Comparison of ENCODE assay signal across 16 cellular contexts in genomic region chr19:21410166-21410565, GRCh38. TPM values are rescaled to one million over a fixed set of nuclear protein-coding genes. Genes with fewer than 3 reads are reported as not detected.
A peak's percentile ranks its signal among the peaks of the same experiment; 100 is the strongest.
DNase-seq lines count a peak whose midpoint lies in the region; ATAC-seq, FAIRE-seq and TF ChIP-seq lines count a peak whose summit lies in the region.
"Had no signal": no experiment of that assay in that cellular context is flagged by ENCODE, and none has a peak within 500 bp of the region (broad histone marks: within the 10 kb centered on the region; RNA-seq: fewer than 3 reads in every experiment).

No MANE protein-coding gene starts in this region.

- H3K4me3 Mint-ChIP-seq in endothelial cell (ENCODE audit: unreplicated experiment): peak overlapping the region; percentile 31
- H3K4me3 Mint-ChIP-seq: B cell; CD8-positive, alpha-beta T cell; H9 had no signal

- DNase-seq in endothelial cell (ENCODE audit: low spot score) (no peak), small intestine (no peak), MG63 (no peak)
- DNase-seq: 8988T; Calu3; CD8-positive, alpha-beta T cell; DMS79 treated with DMSO at 0.1 percent for 48 hours; GOT3; H9 had no signal

- peaks cover 9% of the 10 kb centered on the region for H3K9me3 Mint-ChIP-seq in endothelial cell (ENCODE audit: unreplicated experiment)

- ATAC-seq in HG03159 (IDR thresholded peaks at IDR 0.05; ENCODE audit: unreplicated experiment): no peak
- ATAC-seq in HG03378 (IDR thresholded peaks at IDR 0.05; ENCODE audit: unreplicated experiment): no peak
- ATAC-seq: CD8-positive, alpha-beta T cell; GM12878 had no signal

- TF ChIP-seq CTCF in endothelial cell (IDR thresholded peaks at IDR 0.05; ENCODE audit: unreplicated experiment): no peak

- 81 to 87% (median 85%) methylated on average over 1 of the region's 1 CpG for WGBS in small intestine, 3 donors

- H3K4me1 Mint-ChIP-seq in endothelial cell (ENCODE audit: unreplicated experiment): no peaks in the 10 kb centered on the region
- H3K4me1 Mint-ChIP-seq: B cell had no signal

- no peaks in the 10 kb centered on the region for H3K27me3 ChIP-seq in small intestine (ENCODE audit: control insufficient read depth in 2 of 2, insufficient read depth in 2 of 2, low read length in 2 of 2)
- no peaks in the 10 kb centered on the region for H3K27me3 ChIP-seq in MG63
- H3K27me3 ChIP-seq: BLaER1 treated with 17β-estradiol and CSF1 and Interleukin-3, amounts not matched to agents 10 nM and 100 nM had no signal

- no peak overlapping the region for H3K27ac Mint-ChIP-seq in endothelial cell (ENCODE audit: unreplicated experiment)
- H3K27ac Mint-ChIP-seq: B cell; CD8-positive, alpha-beta T cell; H9 had no signal

- H3K4me1 ChIP-seq in small intestine (ENCODE audit: control insufficient read depth in 2 of 2, insufficient read depth in 1 of 2, low read depth in 1 of 2, low read length in 1 of 2): no peaks in the 10 kb centered on the region
- H3K4me1 ChIP-seq: BLaER1 treated with 17β-estradiol and CSF1 and Interleukin-3, amounts not matched to agents 10 nM and 100 nM had no signal

- H3K36me3 ChIP-seq in small intestine (ENCODE audit: control insufficient read depth in 2 of 2, insufficient read depth in 2 of 2, low read length in 2 of 2) (peaks cover 7 to 19% of the 10 kb centered on the region in 2 donors), MG63 (peaks cover 2% of the 10 kb centered on the region)

- FAIRE-seq in A204.1 (lab: Jason Lieb, UNC): peak; percentile 3
- peak; percentile 43 for FAIRE-seq in TTC549 (lab: Jason Lieb, UNC)
- FAIRE-seq in small intestine (lab: Jason Lieb, UNC): peak; percentile 47
- FAIRE-seq: GM12878 had no signal

- H3K4me3 ChIP-seq in small intestine (ENCODE audit: low read depth in 1 of 2, low read length in 2 of 2): no peak overlapping the region
- no peak overlapping the region for H3K4me3 ChIP-seq in MG63
- H3K4me3 ChIP-seq: BLaER1 treated with 17β-estradiol and CSF1 and Interleukin-3, amounts not matched to agents 10 nM and 100 nM; GM12878 had no signal

- no peak overlapping the region for H3K27ac ChIP-seq in small intestine (ENCODE audit: low read depth in 1 of 2, low read length in 1 of 2)
- H3K27ac ChIP-seq: BLaER1 treated with 17β-estradiol and CSF1 and Interleukin-3, amounts not matched to agents 10 nM and 100 nM had no signal

- H3K36me3 Mint-ChIP-seq in endothelial cell (ENCODE audit: low read depth, unreplicated experiment): peaks cover 72% of the 10 kb centered on the region

- H3K9me3 ChIP-seq in small intestine (ENCODE audit: control insufficient read depth, low read depth) (no peaks in the 10 kb centered on the region), MG63 (no peaks in the 10 kb centered on the region)

- H3K27me3 Mint-ChIP-seq in endothelial cell (ENCODE audit: unreplicated experiment): no peaks in the 10 kb centered on the region
- H3K27me3 Mint-ChIP-seq: B cell had no signal

RNA-seq across cellular contexts. Expression of gene ZNF493, which starts 13.2 kb away (rescaled TPM):
- 16.2 TPM for total RNA-seq in endothelial cell (ENCODE audit: unreplicated experiment)
- polyA plus RNA-seq in small intestine: 1 to 10 TPM; 1.9 to 3.9 (median 2.7) TPM
- total RNA-seq in MG63 (2014; rRNA removed; shearing (Covaris generic); ENCODE audit: low replicate concordance): 0.46 and 0.84 TPM in 2 replicates

RNA-seq across cellular contexts. Expression of gene ZNF738, which starts 51.4 kb away (rescaled TPM):
- total RNA-seq in endothelial cell (ENCODE audit: unreplicated experiment): 24.0 TPM
- polyA plus RNA-seq in small intestine: 1 to 10 TPM in 2 of 3 donors, under 1 TPM in 1; 0.67 to 4.3 (median 1.9) TPM
- total RNA-seq in MG63 (2014; rRNA removed; shearing (Covaris generic); ENCODE audit: low replicate concordance): 6.4 and 17.9 TPM in 2 replicates
